Comparison of ENCODE assay signal across 1 cellular context in genomic region chr11:57210731-57211335, GRCh38.
TF ChIP-seq lines count a peak whose summit lies in the region.

No MANE protein-coding gene starts in this region.

TF ChIP-seq in GM12891, 5 proteins besides CTCF, POLR2A, EP300 and RAD21:
- TF ChIP-seq TAF1 (IDR thresholded peaks at IDR 0.05; ENCODE audit: low read depth, low read length) (no peak), PAX5 (IDR thresholded peaks at IDR 0.05; ENCODE audit: insufficient read depth, low read length, severe bottlenecking) (no peak), SPI1 (IDR thresholded peaks at IDR 0.05; ENCODE audit: low read depth, low read length) (no peak), POLR2AphosphoS5 (IDR thresholded peaks at IDR 0.05; ENCODE audit: low read depth, low read length) (no peak), POU2F2 (IDR thresholded peaks at IDR 0.05; ENCODE audit: low read depth, low read length) (no peak)
